Comparison of ENCODE assay signal across 1 cellular context in the genomic region with DNA sequence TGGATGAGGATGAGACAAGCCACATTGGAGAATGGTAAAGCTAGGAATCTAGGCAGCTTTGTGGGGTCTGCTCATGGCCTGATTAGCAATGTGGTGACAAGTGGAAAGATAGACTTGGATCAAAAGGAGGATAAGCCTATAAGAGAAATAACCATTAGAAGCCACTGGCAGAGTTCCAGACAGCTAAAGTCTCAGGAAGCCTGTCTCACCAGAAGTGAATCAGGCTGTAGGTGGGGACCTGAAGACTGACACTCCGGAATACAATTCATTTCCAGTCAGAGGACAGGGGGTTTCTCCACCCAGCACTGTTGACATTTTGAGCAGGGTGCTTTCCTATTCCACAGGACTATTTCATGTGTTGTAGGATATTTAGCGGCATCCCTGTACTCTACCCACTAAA.
TF ChIP-seq lines count a peak whose summit lies in the region.

No MANE protein-coding gene starts in this region.

TF ChIP-seq in endothelial cell of umbilical vein, 7 proteins besides CTCF, POLR2A, EP300 and RAD21:
- peak; percentile 60 for TF ChIP-seq FOS (IDR thresholded peaks at IDR 0.05; ENCODE audit: borderline replicate concordance, insufficient read depth, low read length)
- TF ChIP-seq MYC (IDR thresholded peaks at IDR 0.05; ENCODE audit: low read depth, low read length), result no peak
- TF ChIP-seq GATA2 (IDR thresholded peaks at IDR 0.05; ENCODE audit: insufficient read depth, insufficient read length, low read depth, low read length), result peak; percentile 32
